Comparison of ENCODE assay signal across 8 cellular contexts in the genomic region with DNA sequence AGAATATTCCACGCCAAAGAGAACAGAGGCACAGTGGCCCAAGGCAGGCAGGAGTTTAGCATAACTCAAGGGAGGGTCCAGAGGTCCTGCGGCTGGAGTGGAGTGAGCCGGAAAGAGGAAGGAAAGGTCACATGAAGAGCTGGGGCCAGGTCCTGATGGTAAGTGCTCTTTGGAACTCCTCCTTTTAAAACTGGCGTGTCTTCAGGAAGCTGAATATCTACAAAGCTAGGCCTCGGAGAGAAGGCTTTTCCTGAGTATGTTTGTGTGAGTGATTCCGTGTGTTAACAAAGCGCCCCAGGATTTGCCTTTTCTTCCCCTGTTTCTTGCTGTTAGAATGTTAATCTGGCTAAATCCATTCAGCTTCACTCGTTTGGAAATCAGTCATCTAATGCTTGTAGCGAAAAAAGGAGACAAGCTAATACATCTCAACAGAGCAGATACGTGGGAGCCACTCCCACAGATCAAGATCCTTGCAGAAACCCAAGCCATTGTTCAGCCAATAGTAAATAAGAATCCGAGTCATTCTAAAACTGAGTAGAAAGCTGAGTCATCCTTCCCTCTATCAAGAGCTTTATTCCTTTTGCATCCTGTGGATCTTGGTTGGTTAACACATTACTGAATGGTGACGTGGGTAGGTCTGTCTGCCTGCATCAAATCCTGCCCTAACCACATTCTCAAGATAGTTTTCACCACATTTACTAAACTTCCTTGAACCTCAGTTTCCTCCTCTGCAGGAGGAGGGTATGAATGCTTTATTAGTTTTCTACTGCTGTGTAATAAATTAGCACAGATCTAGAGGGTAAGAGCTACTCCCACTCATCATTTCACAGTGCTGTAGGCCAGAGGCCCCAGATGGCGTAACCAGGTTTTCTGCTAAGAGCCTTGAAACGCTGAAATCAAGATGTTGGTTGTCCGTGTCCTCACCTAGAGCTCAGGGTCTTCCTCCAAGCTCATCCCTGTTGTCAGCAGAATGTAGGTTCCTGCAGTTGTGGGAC. TPM values are rescaled to one million over a fixed set of nuclear protein-coding genes. Genes with fewer than 3 reads are reported as not detected.
DNase-seq lines count a peak whose midpoint lies in the region; ATAC-seq and TF ChIP-seq lines count a peak whose summit lies in the region.

No MANE protein-coding gene starts in this region.

- H3K27ac Mint-ChIP-seq in activated naive CD8-positive, alpha-beta T cell treated with anti-CD3 and anti-CD28 coated beads for 36 hours = peak overlapping the region; percentile 86
- peak overlapping the region in 5 of 6 donors; percentile 32 to 88 (median 63) for H3K27ac Mint-ChIP-seq in immature natural killer cell

- peaks cover 24% of the 10 kb centered on the region for H3K4me1 Mint-ChIP-seq in activated naive CD8-positive, alpha-beta T cell treated with anti-CD3 and anti-CD28 coated beads for 36 hours
- peaks cover 13 to 15% of the 10 kb centered on the region in 2 donors for H3K4me1 Mint-ChIP-seq in immature natural killer cell

- H3K9ac ChIP-seq in BLaER1 (no peak overlapping the region), OCI-LY3 (ENCODE audit: low read length) (no peak overlapping the region)

- H3K4me3 ChIP-seq in BLaER1 (no peak overlapping the region), OCI-LY3 (ENCODE audit: low read length) (no peak overlapping the region)

- H3K79me2 ChIP-seq in OCI-LY3 (ENCODE audit: low read length) = no peaks in the 10 kb centered on the region

- no peaks in the 10 kb centered on the region for H3K27me3 ChIP-seq in BLaER1
- no peaks in the 10 kb centered on the region for H3K27me3 ChIP-seq in OCI-LY3 (ENCODE audit: low read depth, low read length)

- TF ChIP-seq CTCF in OCI-LY3 (IDR thresholded peaks at IDR 0.05; ENCODE audit: low read depth, low read length) = no peak

- H3K4me1 ChIP-seq in BLaER1 = peaks cover 8% of the 10 kb centered on the region; the same call in 1 of the 2 replicates
- peaks cover 17% of the 10 kb centered on the region for H3K4me1 ChIP-seq in OCI-LY3 (ENCODE audit: low read length)

- H3K4me3 Mint-ChIP-seq in activated naive CD8-positive, alpha-beta T cell treated with anti-CD3 and anti-CD28 coated beads for 36 hours = peak overlapping the region; percentile 32
- peak overlapping the region in 3 of 5 donors; percentile 9 to 45 (median 19) for H3K4me3 Mint-ChIP-seq in immature natural killer cell

- H2AFZ ChIP-seq in OCI-LY3 (ENCODE audit: low read depth, low read length) = peak overlapping the region; percentile 46; the same call in 1 of the 2 replicates

- no peaks in the 10 kb centered on the region for H3K9me3 Mint-ChIP-seq in activated naive CD8-positive, alpha-beta T cell treated with anti-CD3 and anti-CD28 coated beads for 36 hours
- H3K9me3 Mint-ChIP-seq in immature natural killer cell = no peaks in the 10 kb centered on the region

- H3K36me3 Mint-ChIP-seq in activated naive CD8-positive, alpha-beta T cell treated with anti-CD3 and anti-CD28 coated beads for 36 hours = no peaks in the 10 kb centered on the region
- H3K36me3 Mint-ChIP-seq in immature natural killer cell = no peaks in the 10 kb centered on the region

- no peaks in the 10 kb centered on the region for H3K36me3 ChIP-seq in BLaER1
- no peaks in the 10 kb centered on the region for H3K36me3 ChIP-seq in OCI-LY3 (replicated peaks; ENCODE audit: low read depth, low read length)

- peak; percentile 75 for ATAC-seq in GM18909 (IDR thresholded peaks at IDR 0.05; ENCODE audit: poor library complexity, unreplicated experiment)
- ATAC-seq in HG03095 (IDR thresholded peaks at IDR 0.05; ENCODE audit: unreplicated experiment) = peak; percentile 75

- no peaks in the 10 kb centered on the region for H3K9me3 ChIP-seq in BLaER1
- no peaks in the 10 kb centered on the region for H3K9me3 ChIP-seq in OCI-LY3 (ENCODE audit: insufficient read depth, low read length)

- DNase-seq in activated naive CD8-positive, alpha-beta T cell treated with anti-CD3 and anti-CD28 coated beads for 36 hours = peak; percentile 48
- DNase-seq in immature natural killer cell = peak; percentile 30 to 63 (median 42)
- DNase-seq in stimulated activated CD4-positive, alpha-beta T cell treated with anti-CD3 and anti-CD28 coated beads, TNF-alpha, amount 100 ng/mL, for 48 hours (ENCODE audit: low read depth in 3 of 3) = peak; percentile 20 to 43 (median 32)
- no peak for DNase-seq in SK-N-DZ (ENCODE audit: low spot score)

- H3K27ac ChIP-seq in BLaER1 (no peak overlapping the region), OCI-LY3 (ENCODE audit: low read length) (no peak overlapping the region)

- no peaks in the 10 kb centered on the region for H4K20me1 ChIP-seq in BLaER1
- no peaks in the 10 kb centered on the region for H4K20me1 ChIP-seq in OCI-LY3 (ENCODE audit: insufficient read depth, low read length)

- H3K4me2 ChIP-seq in BLaER1 = peak overlapping the region; percentile 27; the same call in 1 of the 2 replicates
- no peak overlapping the region for H3K4me2 ChIP-seq in OCI-LY3 (ENCODE audit: low read length)

- H3K27me3 Mint-ChIP-seq in activated naive CD8-positive, alpha-beta T cell treated with anti-CD3 and anti-CD28 coated beads for 36 hours = no peaks in the 10 kb centered on the region
- peaks cover 0 to 6% (median 3%) of the 10 kb centered on the region in 3 donors for H3K27me3 Mint-ChIP-seq in immature natural killer cell (ENCODE audit: low read depth in 3 of 3)

RNA-seq across cellular contexts. Expression of a gene that starts 43.2 kb away (rescaled TPM):
- under 1 TPM; 0.16 to 0.22 TPM for total RNA-seq in activated naive CD8-positive, alpha-beta T cell treated with anti-CD3 and anti-CD28 coated beads for 36 hours
- 1 to 10 TPM in 1 of 3 donors, under 1 TPM in 2; 0.24 to 1.9 (median 0.49) TPM for polyA plus RNA-seq in immature natural killer cell
- not detected in 2 replicates for polyA plus RNA-seq in SK-N-DZ (2014; cell fraction: cytosol; rRNA removed)
- polyA plus RNA-seq in SK-N-DZ (2014; cell fraction: nucleus; rRNA removed) = not detected in 2 replicates
